ENCODE assay signal across 8 cellular contexts in genomic region chr4:78776729-78777555, GRCh38. TPM values are rescaled to one million over a fixed set of nuclear protein-coding genes. Genes with fewer than 3 reads are reported as not detected.
DNase-seq lines count a peak whose midpoint lies in the region; ATAC-seq, FAIRE-seq and TF ChIP-seq lines count a peak whose summit lies in the region.

No MANE protein-coding gene starts in this region.

- no peaks in the 10 kb centered on the region for H3K9me3 ChIP-seq in IMR-90 (ENCODE audit: control insufficient read depth, insufficient read depth, low read length)
- no peaks in the 10 kb centered on the region for H3K9me3 ChIP-seq in K562 (replicated peaks; ENCODE audit: control insufficient read depth, insufficient read depth, low read depth, low read length)
- H3K9me3 ChIP-seq in iPS-20b (ENCODE audit: insufficient read depth, low read depth, low read length), result no peaks in the 10 kb centered on the region
- H3K9me3 ChIP-seq in small intestine (ENCODE audit: control insufficient read depth, low read depth), result no peaks in the 10 kb centered on the region

- peak overlapping the region; percentile 70 for H3K4ac ChIP-seq in IMR-90 (ENCODE audit: low read depth, low read length)

- H3K9ac ChIP-seq in IMR-90 (ENCODE audit: low read depth, low read length) (peak overlapping the region; percentile 77), K562 (ENCODE audit: insufficient read depth in 1 of 2, low read depth in 2 of 2, low read length in 2 of 2) (peak overlapping the region; percentile 85 to 97), iPS-20b (ENCODE audit: low read depth, low read length) (peak overlapping the region; percentile 76)

- no peak for TF ChIP-seq EP300 in K562 (IDR thresholded peaks at IDR 0.05; ENCODE audit: low read length)

- peak overlapping the region; percentile 99 for H3K4me2 ChIP-seq in IMR-90 (ENCODE audit: low read depth, low read length)
- H3K4me2 ChIP-seq in K562 (ENCODE audit: insufficient read depth, low read length), result peak overlapping the region; percentile 96

- CTCF ChIA-PET in IMR-90 (lab: Yijun Ruan, JAX), result interaction anchor here (0.9 kb wide), 1 partner anchor 60 kb away, joined by 3 read pairs; no protein-coding TSS in a partner anchor
- CTCF ChIA-PET in K562 (lab: Yijun Ruan, JAX; ENCODE audit: low intra/inter-chr PET ratio), result no interaction called here

- peak overlapping the region; percentile 96 for H3K14ac ChIP-seq in IMR-90 (replicated peaks; ENCODE audit: low read depth, low read length)

- dilution Hi-C loops in IMR-90 (cut with HindIII; ENCODE audit: low sequenced_read_pairs, unreplicated experiment), result no loop called here

- peak overlapping the region; percentile 67 for H3K56ac ChIP-seq in IMR-90 (ENCODE audit: extremely low read depth, insufficient read depth, low read length)

- no peak for TF ChIP-seq RAD21 in IMR-90 (IDR thresholded peaks at IDR 0.05; ENCODE audit: low read length)
- no peak for TF ChIP-seq RAD21 in K562 (CRISPR knock-in tag; conservative IDR thresholded peaks at IDR 0.05 in 1 of 2, IDR thresholded peaks at IDR 0.05 in 1 of 2)

- 0% methylated on average over 3 of the region's 28 CpGs; no CpG with 5 or more reads in 1 of the 2 experiments for WGBS in IMR-90 (ENCODE audit: extremely low coverage in 2 of 2, insufficient read length in 1 of 2), 2 experiments
- WGBS in K562 (ENCODE audit: insufficient coverage, low coverage, missing lambda C conversion rate), result 1% methylated on average over 27 of the region's 28 CpGs
- WGBS in small intestine, 3 donors, result 0 to 2% (median 1%) methylated on average over 28 of the region's 28 CpGs

- peak overlapping the region; percentile 79 for H3K18ac ChIP-seq in IMR-90 (ENCODE audit: low read depth, low read length)

- no peak for TF ChIP-seq POLR2A in IMR-90 (IDR thresholded peaks at IDR 0.05; ENCODE audit: low read depth, low read length)
- peak; percentile 45; the same call in 1 of the 2 replicates for TF ChIP-seq POLR2A in K562 (conservative IDR thresholded peaks at IDR 0.05)

- H2AFZ ChIP-seq in IMR-90 (replicated peaks; ENCODE audit: low read length, poor library complexity) (peak overlapping the region; percentile 86), K562 (ENCODE audit: low read depth, low read length) (no peak overlapping the region)

- ATAC-seq in GM21576 (IDR thresholded peaks at IDR 0.05; ENCODE audit: unreplicated experiment) (peak; percentile 27), IMR-90 (ENCODE audit: low read depth) (peak; percentile 27), K562 (peak; percentile 23)

- FAIRE-seq in K562 (lab: Jason Lieb, UNC) (peak; percentile 74), small intestine (lab: Jason Lieb, UNC) (no peak)

- peak overlapping the region; percentile 42 for H2AK9ac ChIP-seq in IMR-90 (replicated peaks; ENCODE audit: low read depth, low read length, poor library complexity)

- peaks cover 72% of the 10 kb centered on the region for H3K79me2 ChIP-seq in K562 (ENCODE audit: control insufficient read depth, insufficient read depth, low read length)

- in situ Hi-C loops in IMR-90 (cut with MboI; ENCODE audit: low sequenced_read_pairs), result loop anchor here (10.0 kb wide), 1 partner anchor 122 kb away; no protein-coding TSS in a partner anchor
- in situ Hi-C loops in K562 (cut with MboI), result no loop called here

- DNase-seq in EH (ENCODE audit: low read depth), result peak; percentile 69
- peak; percentile 71 for DNase-seq in IMR-90
- DNase-seq in T-helper 9 cell, result peak; percentile 22
- DNase-seq in K562 (ENCODE audit: extremely low read depth in 1 of 4, low spot score in 3 of 4), result peak; percentile 45 to 68 (median 48)
- DNase-seq in small intestine, result peak; percentile 66
- no peak for DNase-seq in NCI-H1436 (lab: John Stamatoyannopoulos, UW)

- H4K20me1 ChIP-seq in IMR-90 (ENCODE audit: insufficient read depth, low read length), result peaks cover 40% of the 10 kb centered on the region; the same call in 1 of the 2 replicates
- H4K20me1 ChIP-seq in K562 (replicated peaks; ENCODE audit: control insufficient read depth, insufficient read depth, low read length), result peaks cover 12% of the 10 kb centered on the region

- H2BK5ac ChIP-seq in IMR-90 (ENCODE audit: low read depth, low read length, poor library complexity, severe bottlenecking), result peak overlapping the region; percentile 73

- no peak overlapping the region; the same call in 1 of the 2 replicates for H2AK5ac ChIP-seq in IMR-90 (ENCODE audit: low read depth, low read length)

- peak overlapping the region; percentile 91 for H3K23ac ChIP-seq in IMR-90 (ENCODE audit: low read depth, low read length)

- H3K4me3 ChIP-seq in IMR-90 (ENCODE audit: insufficient read depth, low read depth, low read length) (peak overlapping the region; percentile 81), K562 (peak overlapping the region; percentile 89), iPS-20b (ENCODE audit: low read length) (peak overlapping the region; percentile 93), small intestine (ENCODE audit: low read depth in 1 of 2, low read length in 2 of 2) (peak overlapping the region; percentile 77 to 92)

- 0 out of 2 replicates have a peak, but pooled peaks cover 2% of the 10 kb centered on the region for H3K36me3 ChIP-seq in IMR-90 (ENCODE audit: control insufficient read depth, insufficient read depth, low read length)
- peaks cover 31% of the 10 kb centered on the region for H3K36me3 ChIP-seq in K562 (ENCODE audit: control insufficient read depth, insufficient read depth, low read length)
- H3K36me3 ChIP-seq in iPS-20b (ENCODE audit: insufficient read depth, low read depth, low read length), result no peaks in the 10 kb centered on the region
- H3K36me3 ChIP-seq in small intestine (ENCODE audit: control insufficient read depth in 2 of 2, insufficient read depth in 2 of 2, low read length in 2 of 2), result no peaks in the 10 kb centered on the region

- H4K91ac ChIP-seq in IMR-90 (ENCODE audit: insufficient read depth, low read depth, low read length), result peak overlapping the region; percentile 53

- peak overlapping the region; percentile 6; the same call in 1 of the 3 replicates for H2BK15ac ChIP-seq in IMR-90 (ENCODE audit: low read depth, low read length)

- POLR2A ChIA-PET in IMR-90 (lab: Charles Lee; ENCODE audit: unreplicated experiment), result interaction anchor here (0.5 to 0.6 kb wide), 4 partner anchors 33 to 147 kb away, joined by 4 to 7 read pairs (median 5); no protein-coding TSS in a partner anchor
- POLR2A ChIA-PET in K562 (lab: Yijun Ruan, JAX), result interaction anchor here (0.5 to 1.1 kb wide), 6 partner anchors 10 to 165 kb away, joined by 3 to 5 read pairs (median 3); no protein-coding TSS in a partner anchor

- TF ChIP-seq CTCF in IMR-90 (conservative IDR thresholded peaks at IDR 0.05; ENCODE audit: low read depth, low read length), result no peak
- no peak for TF ChIP-seq CTCF in K562 (IDR thresholded peaks at IDR 0.05 in 2 of 3, conservative IDR thresholded peaks at IDR 0.05 in 1 of 3; ENCODE audit: insufficient read depth in 2 of 3, low read depth in 1 of 3, low read length in 3 of 3)

- no peak overlapping the region for H4K5ac ChIP-seq in IMR-90 (ENCODE audit: low read depth, low read length)

- peak overlapping the region; percentile 35; the same call in 1 of the 2 replicates for H2BK120ac ChIP-seq in IMR-90 (ENCODE audit: low read depth, low read length)

- H3K4me1 ChIP-seq in IMR-90 (ENCODE audit: control insufficient read depth, insufficient read depth, low read length) (peaks cover 8% of the 10 kb centered on the region; the same call in 1 of the 2 replicates), K562 (replicated peaks in 1 of 2; ENCODE audit: control insufficient read depth in 2 of 2, insufficient read depth in 2 of 2, low read length in 2 of 2) (peaks cover 16 to 44% of the 10 kb centered on the region in 2 experiments), iPS-20b (ENCODE audit: insufficient read depth, low read length) (peaks cover 24% of the 10 kb centered on the region), small intestine (ENCODE audit: control insufficient read depth in 2 of 2, insufficient read depth in 1 of 2, low read depth in 1 of 2, low read length in 1 of 2) (peaks cover 2% of the 10 kb centered on the region in 2 donors)

- H3K27me3 ChIP-seq in IMR-90 (ENCODE audit: control insufficient read depth, insufficient read depth, low read length) (no peaks in the 10 kb centered on the region), K562 (ENCODE audit: control insufficient read depth in 2 of 2, insufficient read depth in 2 of 2, low read length in 2 of 2) (no peaks in the 10 kb centered on the region), iPS-20b (ENCODE audit: insufficient read depth, low read length) (no peaks in the 10 kb centered on the region), small intestine (ENCODE audit: control insufficient read depth in 2 of 2, insufficient read depth in 2 of 2, low read length in 2 of 2) (no peaks in the 10 kb centered on the region)

- H3K9me1 ChIP-seq in IMR-90 (ENCODE audit: insufficient read depth, low read length) (peaks cover 4% of the 10 kb centered on the region), K562 (ENCODE audit: control insufficient read depth, insufficient read depth, low read length) (peaks cover 4% of the 10 kb centered on the region)

- 0 out of 4 replicates have a peak overlapping the region, but pooled peaks of 1 of the 2 experiments have one; percentile 9 for H4K8ac ChIP-seq in IMR-90 (ENCODE audit: low read depth in 2 of 2, low read length in 2 of 2)

- H3K79me1 ChIP-seq in IMR-90 (ENCODE audit: low read depth in 1 of 2, low read length in 2 of 2), result peaks cover 18 to 53% of the 10 kb centered on the region in 2 experiments

- intact Hi-C loops in IMR-90 (cut with micrococcal nuclease), result loop anchor here (1.0 to 10.0 kb wide), 5 partner anchors 35 to 822 kb away; no protein-coding TSS in a partner anchor
- intact Hi-C loops in K562 (cut with micrococcal nuclease), result loop anchor here (1.0 to 5.0 kb wide), 4 partner anchors 85 to 164 kb away; no protein-coding TSS in a partner anchor

- BruUV-seq in IMR-90 (replicated peaks; lab: Mats Ljungman, UMichigan), result no TSS peak
- BruUV-seq in K562 (replicated peaks; lab: Mats Ljungman, UMichigan), result no TSS peak

- no peak overlapping the region for H2BK20ac ChIP-seq in IMR-90 (ENCODE audit: low read depth, low read length)

- H3K27ac ChIP-seq in IMR-90 (ENCODE audit: insufficient read depth, low read length) (peak overlapping the region; percentile 46), K562 (ENCODE audit: extremely low read depth, low read depth, low read length) (peak overlapping the region; percentile 98), iPS-20b (ENCODE audit: low read length) (no peak overlapping the region), small intestine (ENCODE audit: low read depth in 1 of 2, low read length in 1 of 2) (peak overlapping the region; percentile 85 to 97)

RNA-seq across cellular contexts. Expression of gene BMP2K, which starts 0.8 kb away (rescaled TPM):
- total RNA-seq in IMR-90 (2012; rRNA removed) (46.1 and 59.7 TPM in 2 replicates), K562 (2014; rRNA removed) (87.6 and 88.6 TPM in 2 replicates), K562 (2014; rRNA removed; fragmentation: Illumina TruSeq; extraction: Trizol) (141 and 176 TPM in 2 replicates), K562 (2015; rRNA removed; fragmentation: Illumina TruSeq; extraction: Trizol) (202 and 217 TPM in 2 replicates), K562 (2021) (104 and 120 TPM in 2 replicates)
- polyA plus RNA-seq in IMR-90 (2012; rRNA removed) (14.3 and 15.8 TPM in 2 replicates), K562 (2011; rRNA removed) (125 and 150 TPM in 2 replicates), K562 (2014; fragmentation: Illumina TruSeq; extraction: Trizol) (96.8 and 104 TPM in 2 replicates), K562 (2014; fragmentation: Nextera tagmentation; extraction: Ambion mirVana) (10 to 100 TPM; 17.0 to 24.0 TPM), K562 (2014; rRNA removed) (76.3 and 85.8 TPM in 2 replicates), small intestine (10 to 100 TPM in 1 of 3 donors, 1 to 10 TPM in 2; 9.7 to 11.9 (median 9.9) TPM)
- polyA plus RNA-seq in IMR-90 (2012; cell fraction: cytosol; rRNA removed), result 3.6 and 3.8 TPM in 2 replicates
- polyA plus RNA-seq in IMR-90 (2012; cell fraction: nucleus; rRNA removed; ENCODE audit: low replicate concordance), result 7.6 and 39.7 TPM in 2 replicates
- 277 and 609 TPM in 2 replicates for total RNA-seq in K562 (2011; cell fraction: chromatin; rRNA removed; ENCODE audit: low replicate concordance)
- total RNA-seq in K562 (2011; cell fraction: nucleolus; rRNA removed), result 85.4 and 124 TPM in 2 replicates
- 181 and 239 TPM in 2 replicates for total RNA-seq in K562 (2011; cell fraction: nucleoplasm; rRNA removed)
- polyA plus RNA-seq in K562 (2011; cell fraction: cytosol; rRNA removed), result 51.4 and 56.4 TPM in 2 replicates
- polyA plus RNA-seq in K562 (2011; cell fraction: nucleus; rRNA removed), result 185 and 191 TPM in 2 replicates
- 52.6 and 57.6 TPM in 2 replicates for polyA plus RNA-seq in K562 (2012)
- polyA minus RNA-seq in K562 (2011; rRNA and poly(A)+ RNA removed), result 321 and 336 TPM in 2 replicates
- 69.5 and 101 TPM in 2 replicates for polyA minus RNA-seq in K562 (2011; cell fraction: cytosol; rRNA and poly(A)+ RNA removed)
- 312 and 418 TPM in 2 replicates for polyA minus RNA-seq in K562 (2011; cell fraction: nucleus; rRNA and poly(A)+ RNA removed)
